In the genomic region with DNA sequence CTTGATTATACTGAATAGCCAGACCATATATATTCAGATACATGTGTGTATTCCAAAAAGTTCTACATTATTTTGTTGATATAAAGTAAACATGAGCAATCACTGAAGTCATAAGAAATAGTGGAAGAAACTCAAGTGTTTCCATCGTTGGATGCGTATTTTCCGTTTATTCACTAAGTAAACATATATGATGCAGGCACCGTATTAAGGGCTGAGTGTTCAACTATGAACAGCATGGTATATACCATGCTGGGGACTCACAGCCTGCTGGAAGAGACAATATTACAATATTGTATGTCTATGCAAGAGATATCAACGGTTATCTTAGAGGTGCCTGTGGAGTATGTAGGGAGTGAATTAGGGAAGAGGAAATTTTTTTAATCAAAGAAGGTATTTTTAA, we compare ENCODE assay signal across 8 cellular contexts. TPM values are rescaled to one million over a fixed set of nuclear protein-coding genes. Genes with fewer than 3 reads are reported as not detected.
A peak's percentile ranks its signal among the peaks of the same experiment; 100 is the strongest.
DNase-seq lines count a peak whose midpoint lies in the region; ATAC-seq and TF ChIP-seq lines count a peak whose summit lies in the region.

No MANE protein-coding gene starts in this region.

- H3K27ac Mint-ChIP-seq in stimulated activated naive CD8-positive, alpha-beta T cell treated with anti-CD3 and anti-CD28 coated beads, Interleukin-15, Interleukin-2, amounts not matched to agents 100 ng/mL and 50 ng/mL, for 24 hours: peak overlapping the region; percentile 94
- H3K27ac Mint-ChIP-seq in activated naive CD8-positive, alpha-beta T cell treated with anti-CD3 and anti-CD28 coated beads, Interleukin-2, amount 10 ng/mL, durations not matched to agents 7 days and 5 days: peak overlapping the region; percentile 92

- ATAC-seq in stimulated activated naive CD8-positive, alpha-beta T cell treated with anti-CD3 and anti-CD28 coated beads, Interleukin-15, Interleukin-2, amounts not matched to agents 100 U/mL and 50 U/mL, for 24 hours: no peak
- ATAC-seq in activated naive CD8-positive, alpha-beta T cell treated with anti-CD3 and anti-CD28 coated beads, Interleukin-2, amount 10 ng/mL, durations not matched to agents 7 days and 5 days (ENCODE audit: low read depth): no peak
- ATAC-seq in lower lobe of right lung (no peak), HG02981 (IDR thresholded peaks at IDR 0.05; ENCODE audit: unreplicated experiment) (no peak), GM19351 (IDR thresholded peaks at IDR 0.05; ENCODE audit: unreplicated experiment) (no peak)

- peaks cover 47% of the 10 kb centered on the region for H3K4me1 Mint-ChIP-seq in stimulated activated naive CD8-positive, alpha-beta T cell treated with anti-CD3 and anti-CD28 coated beads, Interleukin-15, Interleukin-2, amounts not matched to agents 100 ng/mL and 50 ng/mL, for 24 hours (ENCODE audit: low read depth)
- peaks cover 23% of the 10 kb centered on the region for H3K4me1 Mint-ChIP-seq in activated naive CD8-positive, alpha-beta T cell treated with anti-CD3 and anti-CD28 coated beads, Interleukin-2, amount 10 ng/mL, durations not matched to agents 7 days and 5 days

- no peaks in the 10 kb centered on the region for H3K9me3 Mint-ChIP-seq in stimulated activated naive CD8-positive, alpha-beta T cell treated with anti-CD3 and anti-CD28 coated beads, Interleukin-15, Interleukin-2, amounts not matched to agents 100 ng/mL and 50 ng/mL, for 24 hours
- no peaks in the 10 kb centered on the region for H3K9me3 Mint-ChIP-seq in activated naive CD8-positive, alpha-beta T cell treated with anti-CD3 and anti-CD28 coated beads, Interleukin-2, amount 10 ng/mL, durations not matched to agents 7 days and 5 days

- in situ Hi-C loops in GM13976 (cut with MboI; ENCODE audit: low sequenced_read_pairs, unreplicated experiment): no loop called here

- no peak for DNase-seq in stimulated activated naive CD8-positive, alpha-beta T cell treated with anti-CD3 and anti-CD28 coated beads, Interleukin-15, Interleukin-2, amounts not matched to agents 100 U/mL and 50 U/mL, for 24 hours
- no peak for DNase-seq in activated naive CD8-positive, alpha-beta T cell treated with anti-CD3 and anti-CD28 coated beads, Interleukin-2, amount 10 ng/mL, durations not matched to agents 7 days and 5 days
- DNase-seq in lower lobe of right lung: no peak
- DNase-seq in caudate nucleus (lab: John Stamatoyannopoulos, UW): no peak
- DNase-seq in GM13976 (ENCODE audit: low spot score): no peak

- H3K27ac ChIP-seq in lower lobe of right lung: no peak overlapping the region
- no peak overlapping the region for H3K27ac ChIP-seq in caudate nucleus (ENCODE audit: low read depth, low read length)

- H3K27me3 ChIP-seq in lower lobe of right lung (ENCODE audit: low read depth): no peaks in the 10 kb centered on the region

- peak overlapping the region; percentile 75 for H3K4me3 ChIP-seq in lower lobe of right lung

- POLR2A ChIA-PET in activated naive CD8-positive, alpha-beta T cell treated with anti-CD3 and anti-CD28 coated beads, Interleukin-2, amount 10 ng/mL, durations not matched to agents 7 days and 5 days (lab: Charles Lee): interaction anchor here (0.9 to 4.2 kb wide), 4 partner anchors 42 to 219 kb away, joined by 3 to 20 read pairs (median 12); a partner anchor contains a TSS

- TF ChIP-seq CTCF in lower lobe of right lung (IDR thresholded peaks at IDR 0.05) (no peak), GM13976 (IDR thresholded peaks at IDR 0.05; ENCODE audit: borderline replicate concordance, control extremely low read depth, extremely low read depth, insufficient read depth, missing control alignments) (no peak)

- peak overlapping the region; percentile 91 for H3K4me3 Mint-ChIP-seq in stimulated activated naive CD8-positive, alpha-beta T cell treated with anti-CD3 and anti-CD28 coated beads, Interleukin-15, Interleukin-2, amounts not matched to agents 100 ng/mL and 50 ng/mL, for 24 hours
- peak overlapping the region; percentile 93 for H3K4me3 Mint-ChIP-seq in activated naive CD8-positive, alpha-beta T cell treated with anti-CD3 and anti-CD28 coated beads, Interleukin-2, amount 10 ng/mL, durations not matched to agents 7 days and 5 days

- H3K36me3 Mint-ChIP-seq in stimulated activated naive CD8-positive, alpha-beta T cell treated with anti-CD3 and anti-CD28 coated beads, Interleukin-15, Interleukin-2, amounts not matched to agents 100 ng/mL and 50 ng/mL, for 24 hours (ENCODE audit: low read depth): peaks cover 25% of the 10 kb centered on the region
- H3K36me3 Mint-ChIP-seq in activated naive CD8-positive, alpha-beta T cell treated with anti-CD3 and anti-CD28 coated beads, Interleukin-2, amount 10 ng/mL, durations not matched to agents 7 days and 5 days: peaks cover 16% of the 10 kb centered on the region

- peaks cover 23% of the 10 kb centered on the region for H3K36me3 ChIP-seq in lower lobe of right lung

- H3K4me1 ChIP-seq in lower lobe of right lung: peaks cover 10% of the 10 kb centered on the region

- intact Hi-C loops in lower lobe of right lung (cut with DNase I): no loop called here

- H3K27me3 Mint-ChIP-seq in stimulated activated naive CD8-positive, alpha-beta T cell treated with anti-CD3 and anti-CD28 coated beads, Interleukin-15, Interleukin-2, amounts not matched to agents 100 ng/mL and 50 ng/mL, for 24 hours: no peaks in the 10 kb centered on the region
- H3K27me3 Mint-ChIP-seq in activated naive CD8-positive, alpha-beta T cell treated with anti-CD3 and anti-CD28 coated beads, Interleukin-2, amount 10 ng/mL, durations not matched to agents 7 days and 5 days: no peaks in the 10 kb centered on the region

- no peaks in the 10 kb centered on the region for H3K9me3 ChIP-seq in lower lobe of right lung

RNA-seq across cellular contexts. Expression of a gene that starts 1.2 kb away (rescaled TPM):
- total RNA-seq in activated naive CD8-positive, alpha-beta T cell treated with anti-CD3 and anti-CD28 coated beads, Interleukin-2, amount 10 ng/mL, durations not matched to agents 7 days and 5 days: 10 to 100 TPM; 26.7 to 28.4 TPM
- 24.6 TPM for total RNA-seq in lower lobe of right lung
